Comparison of ENCODE assay signal across 8 cellular contexts in the genomic region with DNA sequence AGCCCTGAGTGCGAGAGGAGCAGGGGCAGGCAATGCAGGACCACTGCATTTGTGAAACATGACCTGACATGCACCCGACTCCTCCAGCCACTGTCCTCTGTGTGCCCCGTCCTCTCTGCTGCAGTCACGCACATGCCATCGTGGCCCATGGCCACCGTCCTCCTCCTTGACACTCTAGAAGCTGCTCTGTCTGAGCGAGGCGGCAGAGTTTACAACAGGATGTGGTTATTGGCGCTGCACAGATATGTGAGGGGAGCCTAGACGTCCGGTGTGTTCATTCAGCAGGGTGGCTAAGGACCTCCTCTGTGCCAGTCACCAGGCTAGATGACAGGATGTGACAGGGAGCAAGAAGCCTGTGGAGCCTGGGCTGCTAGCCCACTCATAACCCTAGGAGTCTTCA.
DNase-seq lines count a peak whose midpoint lies in the region; ATAC-seq and TF ChIP-seq lines count a peak whose summit lies in the region.

No MANE protein-coding gene starts in this region.

- H3K4me3 Mint-ChIP-seq in immature natural killer cell: peak overlapping the region; percentile 85 to 92 (median 90)

- no peaks in the 10 kb centered on the region for H3K36me3 Mint-ChIP-seq in immature natural killer cell

- peak overlapping the region; percentile 96 to 100 (median 98) for H3K27ac Mint-ChIP-seq in immature natural killer cell

- H3K9me3 Mint-ChIP-seq in immature natural killer cell: peaks cover 0 to 2% (median 0%) of the 10 kb centered on the region in 6 donors

- DNase-seq in EH (ENCODE audit: low read depth): peak; percentile 92
- peak; percentile 61 for DNase-seq in KG1 (lab: John Stamatoyannopoulos, UW)
- DNase-seq in activated CD8-positive, alpha-beta memory T cell treated with anti-CD3 and anti-CD28 coated beads for 4 hours (ENCODE audit: low read depth in 2 of 2): peak; percentile 58 to 66
- peak; percentile 88 to 90 (median 90) for DNase-seq in immature natural killer cell
- DNase-seq in stimulated activated CD8-positive, alpha-beta memory T cell treated with anti-CD3 and anti-CD28 coated beads, Interleukin-4, amount 100 ng/mL, for 48 hours: peak; percentile 82
- DNase-seq in NCI-H446 (lab: John Stamatoyannopoulos, UW): no peak

- peaks cover 37 to 38% of the 10 kb centered on the region in 2 donors for H3K4me1 Mint-ChIP-seq in immature natural killer cell

- peak; percentile 99 for ATAC-seq in GM21390 (IDR thresholded peaks at IDR 0.05; ENCODE audit: unreplicated experiment)
- ATAC-seq in SK-N-SH treated with all-trans-retinoic acid at 6 μM for 48 hours: no peak

- H3K27me3 Mint-ChIP-seq in immature natural killer cell (ENCODE audit: low read depth in 3 of 3): peaks cover 6 to 10% (median 6%) of the 10 kb centered on the region in 3 donors

TF ChIP-seq in SK-N-SH treated with all-trans-retinoic acid at 6 μM for 48 hours, 23 proteins besides CTCF, POLR2A, EP300 and RAD21:
- TF ChIP-seq ZNF565 (CRISPR knock-in tag; conservative IDR thresholded peaks at IDR 0.05; ENCODE audit: low read depth) (no peak), CSDC2 (CRISPR knock-in tag; IDR thresholded peaks at IDR 0.05) (no peak), SNAI2 (CRISPR knock-in tag; IDR thresholded peaks at IDR 0.05) (no peak), BACH2 (CRISPR knock-in tag; IDR thresholded peaks at IDR 0.05; ENCODE audit: borderline replicate concordance) (no peak)
- TF ChIP-seq, protein P1, sequence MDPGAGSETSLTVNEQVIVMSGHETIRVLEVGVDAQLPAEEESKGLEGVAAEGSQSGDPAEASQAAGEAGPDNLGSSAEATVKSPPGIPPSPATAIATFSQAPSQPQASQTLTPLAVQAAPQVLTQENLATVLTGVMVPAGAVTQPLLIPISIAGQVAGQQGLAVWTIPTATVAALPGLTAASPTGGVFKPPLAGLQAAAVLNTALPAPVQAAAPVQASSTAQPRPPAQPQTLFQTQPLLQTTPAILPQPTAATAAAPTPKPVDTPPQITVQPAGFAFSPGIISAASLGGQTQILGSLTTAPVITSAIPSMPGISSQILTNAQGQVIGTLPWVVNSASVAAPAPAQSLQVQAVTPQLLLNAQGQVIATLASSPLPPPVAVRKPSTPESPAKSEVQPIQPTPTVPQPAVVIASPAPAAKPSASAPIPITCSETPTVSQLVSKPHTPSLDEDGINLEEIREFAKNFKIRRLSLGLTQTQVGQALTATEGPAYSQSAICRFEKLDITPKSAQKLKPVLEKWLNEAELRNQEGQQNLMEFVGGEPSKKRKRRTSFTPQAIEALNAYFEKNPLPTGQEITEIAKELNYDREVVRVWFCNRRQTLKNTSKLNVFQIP (CRISPR knock-in tag; IDR thresholded peaks at IDR 0.05; ENCODE audit: borderline replicate concordance, low read depth): no peak
- TF ChIP-seq, protein P2, sequence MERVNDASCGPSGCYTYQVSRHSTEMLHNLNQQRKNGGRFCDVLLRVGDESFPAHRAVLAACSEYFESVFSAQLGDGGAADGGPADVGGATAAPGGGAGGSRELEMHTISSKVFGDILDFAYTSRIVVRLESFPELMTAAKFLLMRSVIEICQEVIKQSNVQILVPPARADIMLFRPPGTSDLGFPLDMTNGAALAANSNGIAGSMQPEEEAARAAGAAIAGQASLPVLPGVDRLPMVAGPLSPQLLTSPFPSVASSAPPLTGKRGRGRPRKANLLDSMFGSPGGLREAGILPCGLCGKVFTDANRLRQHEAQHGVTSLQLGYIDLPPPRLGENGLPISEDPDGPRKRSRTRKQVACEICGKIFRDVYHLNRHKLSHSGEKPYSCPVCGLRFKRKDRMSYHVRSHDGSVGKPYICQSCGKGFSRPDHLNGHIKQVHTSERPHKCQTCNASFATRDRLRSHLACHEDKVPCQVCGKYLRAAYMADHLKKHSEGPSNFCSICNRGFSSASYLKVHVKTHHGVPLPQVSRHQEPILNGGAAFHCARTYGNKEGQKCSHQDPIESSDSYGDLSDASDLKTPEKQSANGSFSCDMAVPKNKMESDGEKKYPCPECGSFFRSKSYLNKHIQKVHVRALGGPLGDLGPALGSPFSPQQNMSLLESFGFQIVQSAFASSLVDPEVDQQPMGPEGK (CRISPR knock-in tag; IDR thresholded peaks at IDR 0.05; ENCODE audit: borderline replicate concordance): no peak

Comparison
In these comparisons a context has a peak if more than half of its experiments do, and no peak if none do; other contexts are left out.
1. DNase-seq: peak in EH (single experiment), KG1 (single experiment), activated CD8-positive, alpha-beta memory T cell treated with anti-CD3 and anti-CD28 coated beads for 4 hours (2 of 2), immature natural killer cell (3 of 3) and stimulated activated CD8-positive, alpha-beta memory T cell treated with anti-CD3 and anti-CD28 coated beads, Interleukin-4, amount 100 ng/mL, for 48 hours (single experiment); none in NCI-H446 (0 of 2).